8 cellular contexts compared by ENCODE assay signal in the genomic region with DNA sequence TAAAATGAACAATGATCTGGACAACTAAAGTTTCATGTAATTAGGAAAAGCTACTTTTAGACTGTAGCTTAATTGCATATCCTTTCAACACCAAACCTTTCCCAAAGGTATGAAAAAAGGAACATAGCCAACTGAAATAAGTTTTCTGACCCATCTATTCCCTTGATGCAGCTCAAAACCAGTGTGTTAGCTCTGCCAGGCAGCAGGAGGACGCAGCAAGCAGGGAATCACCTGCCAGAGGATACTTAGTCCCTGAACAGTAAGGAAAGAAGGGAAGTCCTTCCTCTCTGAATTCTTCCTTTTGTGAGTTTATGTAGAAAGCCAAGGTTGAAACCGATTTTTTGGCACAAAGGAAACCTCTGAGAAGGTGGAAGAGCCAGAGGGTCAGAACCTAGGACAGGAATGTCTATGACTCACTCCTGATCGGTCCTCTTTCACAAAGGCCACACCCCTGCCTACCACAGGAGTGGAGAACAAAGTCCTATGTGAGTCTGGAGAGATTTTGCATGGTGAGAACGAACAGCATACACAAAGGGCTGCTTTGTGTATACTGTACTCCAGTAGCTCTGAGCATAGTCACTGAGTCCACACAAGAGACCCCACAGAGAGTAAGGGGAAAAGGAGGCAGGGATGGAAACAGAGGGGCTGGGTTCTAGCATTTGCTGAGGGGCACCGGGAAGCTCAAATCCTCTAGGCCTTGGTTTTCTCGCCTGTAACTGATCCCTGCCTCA.
A peak's percentile ranks its signal among the peaks of the same experiment; 100 is the strongest.
DNase-seq lines count a peak whose midpoint lies in the region; ATAC-seq and TF ChIP-seq lines count a peak whose summit lies in the region.

No MANE protein-coding gene starts in this region.

- peaks cover 14 to 19% of the 10 kb centered on the region in 2 donors for H3K36me3 Mint-ChIP-seq in CD14-positive monocyte
- no peaks in the 10 kb centered on the region for H3K36me3 Mint-ChIP-seq in nephron progenitor cell (ENCODE audit: low read depth)

- in situ Hi-C loops in astrocyte of the spinal cord (cut with HindIII; ENCODE audit: low sequenced_read_pairs): no loop called here

- intact Hi-C loops in CD14-positive monocyte (cut with micrococcal nuclease) (no loop called here), lower lobe of right lung (cut with DNase I) (no loop called here)

- H3K4me1 Mint-ChIP-seq in CD14-positive monocyte (peaks cover 60% of the 10 kb centered on the region), nephron progenitor cell (peaks cover 8% of the 10 kb centered on the region)

- no peaks in the 10 kb centered on the region for H3K9me3 Mint-ChIP-seq in CD14-positive monocyte
- no peaks in the 10 kb centered on the region for H3K9me3 Mint-ChIP-seq in nephron progenitor cell

- H3K4me3 ChIP-seq in astrocyte of the spinal cord (ENCODE audit: low read depth, low read length): no peak overlapping the region
- no peak overlapping the region for H3K4me3 ChIP-seq in lower lobe of right lung

- H3K4me3 Mint-ChIP-seq in CD14-positive monocyte: peak overlapping the region in 1 of 2 donors; percentile 29
- no peak overlapping the region for H3K4me3 Mint-ChIP-seq in nephron progenitor cell

- H3K4me1 ChIP-seq in lower lobe of right lung: peaks cover 44% of the 10 kb centered on the region

- DNase-seq in CD14-positive monocyte (ENCODE audit: low spot score) (no peak), HuH-7.5 (ENCODE audit: low spot score) (peak; percentile 57), astrocyte of the spinal cord (ENCODE audit: low read depth, low spot score) (peak; percentile 84), lower lobe of right lung (no peak), nucleus accumbens (lab: John Stamatoyannopoulos, UW) (no peak), nephron progenitor cell (no peak), DMS153 treated with DMSO at 0.1 percent for 48 hours (lab: John Stamatoyannopoulos, UW; ENCODE audit: unreplicated experiment) (no peak)

- TF ChIP-seq CTCF in CD14-positive monocyte (IDR thresholded peaks at IDR 0.05) (no peak), astrocyte of the spinal cord (IDR thresholded peaks at IDR 0.05; ENCODE audit: low read depth, low read length) (no peak), lower lobe of right lung (IDR thresholded peaks at IDR 0.05) (no peak), nephron progenitor cell (IDR thresholded peaks at IDR 0.05) (no peak)

- H3K27me3 ChIP-seq in lower lobe of right lung (ENCODE audit: low read depth): no peaks in the 10 kb centered on the region

- ATAC-seq in lower lobe of right lung (peak; percentile 73 to 76), GM18907 (IDR thresholded peaks at IDR 0.05; ENCODE audit: unreplicated experiment) (no peak)

- H3K27ac ChIP-seq in lower lobe of right lung: peak overlapping the region; percentile 25

- no peaks in the 10 kb centered on the region for H3K9me3 ChIP-seq in lower lobe of right lung

- H3K36me3 ChIP-seq in lower lobe of right lung: peaks cover 13% of the 10 kb centered on the region

- peak overlapping the region; percentile 76 to 87 (median 78) for H3K27ac Mint-ChIP-seq in CD14-positive monocyte
- H3K27ac Mint-ChIP-seq in nephron progenitor cell: no peak overlapping the region

- H3K27me3 Mint-ChIP-seq in CD14-positive monocyte (ENCODE audit: low read depth in 3 of 3) (peaks cover 0 to 1% (median 0%) of the 10 kb centered on the region in 3 donors), nephron progenitor cell (ENCODE audit: low read depth, poor library complexity) (no peaks in the 10 kb centered on the region)

Comparison
In these comparisons a context has a peak if more than half of its experiments do, and no peak if none do; other contexts are left out.
1. DNase-seq: peak in HuH-7.5 (single experiment) and astrocyte of the spinal cord (single experiment); none in CD14-positive monocyte (single experiment), lower lobe of right lung (single experiment), nucleus accumbens (0 of 56), nephron progenitor cell (single experiment) and DMS153 treated with DMSO at 0.1 percent for 48 hours (single experiment).